8 cellular contexts compared by ENCODE assay signal in the genomic region with DNA sequence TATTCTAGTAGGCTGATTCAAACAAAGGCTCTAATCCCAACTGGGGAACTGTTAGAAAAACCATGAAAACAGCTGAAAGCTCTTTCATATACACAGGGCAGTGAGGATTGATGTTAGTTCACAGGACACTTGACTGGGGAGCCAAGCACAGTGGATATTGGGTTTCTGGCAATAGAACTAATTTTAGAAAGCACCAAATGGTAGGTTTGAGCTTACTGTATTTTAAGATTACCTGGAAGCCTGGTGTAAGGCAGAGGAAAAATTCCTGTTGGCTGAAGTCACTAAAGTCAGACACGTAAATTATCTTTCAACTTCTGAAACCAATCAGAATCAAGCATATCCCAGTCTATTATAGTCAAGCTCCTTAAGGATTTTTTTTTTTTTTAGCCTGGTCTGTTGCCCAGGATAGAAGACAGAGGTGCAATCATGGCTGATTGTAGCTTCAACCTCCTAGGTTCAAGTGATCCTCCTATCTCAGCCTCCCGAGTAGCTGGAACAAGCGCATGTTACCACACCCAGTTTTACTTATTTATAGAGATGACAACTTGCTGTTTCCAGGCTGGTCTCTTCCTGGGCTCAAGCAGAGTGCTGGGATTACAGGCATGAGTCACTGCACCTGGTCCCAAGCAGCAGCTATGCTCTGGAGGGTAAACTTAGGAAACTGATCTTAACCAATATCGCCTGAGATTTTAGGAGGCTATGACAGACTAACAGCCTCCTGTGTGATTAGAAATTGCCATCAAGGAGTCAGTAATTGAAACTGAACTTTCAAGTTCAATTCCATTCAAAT. TPM values are rescaled to one million over a fixed set of nuclear protein-coding genes. Genes with fewer than 3 reads are reported as not detected.
A peak's percentile ranks its signal among the peaks of the same experiment; 100 is the strongest.
DNase-seq lines count a peak whose midpoint lies in the region; ATAC-seq, FAIRE-seq and TF ChIP-seq lines count a peak whose summit lies in the region.

No MANE protein-coding gene starts in this region.

- H3K27ac ChIP-seq in CD4-positive, alpha-beta memory T cell (ENCODE audit: low read depth, low read length) = peak overlapping the region; percentile 87
- H3K27ac ChIP-seq in GM12878 (ENCODE audit: control insufficient read depth, insufficient read depth) (peak overlapping the region; percentile 24), muscle layer of duodenum (ENCODE audit: low read length) (peak overlapping the region; percentile 94)

- peak overlapping the region; percentile 97 to 100 (median 100) for H3K4me3 Mint-ChIP-seq in CD4-positive, alpha-beta memory T cell

- H3K36me3 ChIP-seq in CD4-positive, alpha-beta memory T cell (ENCODE audit: insufficient read depth, low read length) = peaks cover 7% of the 10 kb centered on the region
- H3K36me3 ChIP-seq in GM12878 (ENCODE audit: control insufficient read depth in 2 of 2, insufficient read depth in 2 of 2, low read length in 1 of 2) = peaks cover 0 to 18% of the 10 kb centered on the region in 2 experiments; a peak in 3 of 4 replicates
- peaks cover 3 to 7% of the 10 kb centered on the region in 2 donors for H3K36me3 ChIP-seq in muscle layer of duodenum (ENCODE audit: control insufficient read depth in 1 of 2, insufficient read depth in 2 of 2, low read length in 2 of 2)

- H3K9me3 ChIP-seq in CD4-positive, alpha-beta memory T cell (ENCODE audit: control insufficient read depth in 1 of 2, low read length in 2 of 2) = no peaks in the 10 kb centered on the region
- H3K9me3 ChIP-seq in GM12878 (replicated peaks; ENCODE audit: control insufficient read depth, insufficient read depth, low read length) (no peaks in the 10 kb centered on the region; the same call in 2 of the 3 replicates), muscle layer of duodenum (ENCODE audit: control insufficient read depth in 1 of 2, low read length in 2 of 2) (no peaks in the 10 kb centered on the region)

- TF ChIP-seq RAD21 in GM12878 (IDR thresholded peaks at IDR 0.05; ENCODE audit: insufficient read depth, low read depth, low read length) = no peak

- 46% methylated on average over 4 of the region's 4 CpGs for WGBS in GM12878 (ENCODE audit: insufficient coverage, insufficient replicate concordance, low lambda C conversion rate, missing lambda C conversion rate)

- peaks cover 41 to 53% of the 10 kb centered on the region in 2 donors for H3K36me3 Mint-ChIP-seq in CD4-positive, alpha-beta memory T cell

- CTCF ChIA-PET in CD4-positive, alpha-beta memory T cell (lab: Charles Lee; ENCODE audit: partially characterized antibody) = interaction anchor here (1.0 to 5.2 kb wide), 4 partner anchors 9 to 54 kb away, joined by 3 to 129 read pairs (median 4); a partner anchor contains a TSS
- CTCF ChIA-PET in GM12878 (lab: Yijun Ruan, JAX) = interaction anchor here (0.5 to 5.4 kb wide), 5 partner anchors 8 to 194 kb away, joined by 3 to 44 read pairs (median 8); a partner anchor contains a TSS

- H3K4me2 ChIP-seq in GM12878 (ENCODE audit: control insufficient read depth, insufficient read depth) = peak overlapping the region; percentile 23

- H3K27ac Mint-ChIP-seq in CD4-positive, alpha-beta memory T cell = peak overlapping the region; percentile 16 to 100 (median 76)

- H3K9me3 Mint-ChIP-seq in CD4-positive, alpha-beta memory T cell = peaks cover 0 to 4% (median 0%) of the 10 kb centered on the region in 8 donors

- no peak overlapping the region for H2AFZ ChIP-seq in GM12878 (ENCODE audit: control insufficient read depth, low read depth, low read length)

- H3K4me3 ChIP-seq in CD4-positive, alpha-beta memory T cell (ENCODE audit: low read length in 2 of 2) = peak overlapping the region in 1 of 2 donors; percentile 99
- H3K4me3 ChIP-seq in GM12878 (peak overlapping the region; percentile 89), muscle layer of duodenum (ENCODE audit: low read depth in 1 of 2, low read length in 2 of 2) (peak overlapping the region; percentile 94 to 100)

- peaks cover 66% of the 10 kb centered on the region for H3K79me2 ChIP-seq in GM12878 (ENCODE audit: control insufficient read depth, insufficient read depth, low read length)

- POLR2A ChIA-PET in CD4-positive, alpha-beta memory T cell (lab: Charles Lee; ENCODE audit: partially characterized antibody) = interaction anchor here (0.7 to 10.9 kb wide), 5 partner anchors 23 to 81 kb away, joined by 3 to 1033 read pairs (median 5); a partner anchor contains a TSS
- POLR2A ChIA-PET in GM12878 (lab: Charles Lee) = interaction anchor here (1.0 to 5.8 kb wide), 5 partner anchors 33 to 82 kb away, joined by 3 to 192 read pairs (median 3); a partner anchor contains a TSS

- no TSS peak for BruUV-seq in GM12878 (replicated peaks; lab: Mats Ljungman, UMichigan)

- FAIRE-seq in GM12878 (lab: Jason Lieb, UNC) = no peak

- H3K4me1 Mint-ChIP-seq in CD4-positive, alpha-beta memory T cell = peaks cover 51 to 81% (median 62%) of the 10 kb centered on the region in 4 donors

- no peak for TF ChIP-seq CTCF in GM12878 (IDR thresholded peaks at IDR 0.05 in 2 of 3, conservative IDR thresholded peaks at IDR 0.05 in 1 of 3; ENCODE audit: control insufficient read depth in 2 of 3, extremely low read depth in 1 of 3, insufficient read depth in 1 of 3, low read depth in 3 of 3, low read length in 3 of 3)

- ATAC-seq in GM12878 = no peak

- peak; percentile 41; the same call in 1 of the 2 replicates for TF ChIP-seq POLR2A in GM12878 (IDR thresholded peaks at IDR 0.05; ENCODE audit: low read depth, low read length)

- H4K20me1 ChIP-seq in GM12878 (ENCODE audit: control insufficient read depth, insufficient read depth) = no peaks in the 10 kb centered on the region

- in situ Hi-C loops in KBM-7 (cut with MboI; ENCODE audit: low pct_unique_long_range_greater_than_20kb, low sequenced_read_pairs) (no loop called here), GM12878 (cut with MboI) (loop anchor here (5.0 to 10.0 kb wide), 2 partner anchors 33 to 50 kb away; a partner anchor contains a TSS)

- H3K27me3 ChIP-seq in CD4-positive, alpha-beta memory T cell (ENCODE audit: insufficient read depth, low read length) = no peaks in the 10 kb centered on the region
- no peaks in the 10 kb centered on the region for H3K27me3 ChIP-seq in GM12878 (replicated peaks in 1 of 2; ENCODE audit: control insufficient read depth in 2 of 2, insufficient read depth in 2 of 2, low read length in 1 of 2)
- H3K27me3 ChIP-seq in muscle layer of duodenum (ENCODE audit: low read depth, low read length) = no peaks in the 10 kb centered on the region

- SMC1A ChIA-PET in GM12878 (lab: Charles Lee; ENCODE audit: uncharacterized antibody, unreplicated experiment) = interaction anchor here (0.7 to 8.6 kb wide), 12 partner anchors 22 to 270 kb away, joined by 3 to 103 read pairs (median 4); a partner anchor contains a TSS

- RAD21 ChIA-PET in GM12878 (lab: Charles Lee; ENCODE audit: unreplicated experiment) = interaction anchor here (0.8 to 5.1 kb wide), 4 partner anchors 33 to 320 kb away, joined by 4 to 125 read pairs (median 6); a partner anchor contains a TSS

- peaks cover 66% of the 10 kb centered on the region for H3K4me1 ChIP-seq in CD4-positive, alpha-beta memory T cell (ENCODE audit: insufficient read depth, low read length)
- peaks cover 19% of the 10 kb centered on the region for H3K4me1 ChIP-seq in GM12878 (ENCODE audit: control insufficient read depth, insufficient read depth, low read length)
- H3K4me1 ChIP-seq in muscle layer of duodenum (ENCODE audit: control insufficient read depth in 1 of 2, insufficient read depth in 2 of 2, low read length in 2 of 2) = peaks cover 15 to 20% of the 10 kb centered on the region in 2 donors

- no peak for TF ChIP-seq EP300 in GM12878 (IDR thresholded peaks at IDR 0.05; ENCODE audit: borderline replicate concordance in 1 of 2, control insufficient read depth in 1 of 2, low read depth in 2 of 2, low read length in 2 of 2)

- intact Hi-C loops in CD4-positive, alpha-beta memory T cell (cut with micrococcal nuclease) = loop anchor here (10.0 kb wide), 2 partner anchors 50 to 1480 kb away; a partner anchor contains a TSS
- intact Hi-C loops in GM12878 (cut with micrococcal nuclease; ENCODE audit: unreplicated experiment) = loop anchor here (5.0 to 10.0 kb wide), 3 partner anchors 50 to 1480 kb away; a partner anchor contains a TSS

- no peak for DNase-seq in CD4-positive, alpha-beta memory T cell
- DNase-seq in KBM-7 (peak; percentile 32), GM12878 (ENCODE audit: low read depth, low spot score) (no peak), DMS79 treated with DMSO at 0.1 percent for 48 hours (lab: John Stamatoyannopoulos, UW) (no peak), GM03348 (ENCODE audit: low spot score) (no peak), Ammon's horn (ENCODE audit: low spot score) (no peak), NCI-H524 treated with DMSO at 0.1 percent for 48 hours (lab: John Stamatoyannopoulos, UW) (no peak)

- no peaks in the 10 kb centered on the region for H3K27me3 Mint-ChIP-seq in CD4-positive, alpha-beta memory T cell

- peak overlapping the region; percentile 99 for H3K9ac ChIP-seq in GM12878 (ENCODE audit: control insufficient read depth, insufficient read depth, low read length)

RNA-seq across cellular contexts. Expression of a gene that starts 32.5 kb away (rescaled TPM):
- 10 to 100 TPM; 81.4 to 84.3 TPM for total RNA-seq in CD4-positive, alpha-beta memory T cell
- polyA plus RNA-seq in CD4-positive, alpha-beta memory T cell = 10 to 100 TPM; 52.1 to 94.1 TPM
- total RNA-seq in GM12878 (2013; cell fraction: nucleolus; rRNA removed) = 97.6 and 100 TPM in 2 replicates
- total RNA-seq in GM12878 (2014; rRNA removed) (77.6 and 89.3 TPM in 2 replicates), GM12878 (2014; rRNA removed; fragmentation: Illumina TruSeq; extraction: Trizol) (124 and 129 TPM in 2 replicates), GM12878 (2021) (134 and 145 TPM in 2 replicates)
- polyA plus RNA-seq in GM12878 (2011; ENCODE audit: low read depth) = 42.4 TPM
- polyA plus RNA-seq in GM12878 (2011; rRNA removed) (28.4 and 46.4 TPM in 2 replicates), GM12878 (2014; fragmentation: Illumina TruSeq; extraction: Trizol) (255 and 332 TPM in 2 replicates), GM12878 (2014; fragmentation: Nextera tagmentation; extraction: Ambion mirVana) (100 to 1,000 TPM; 118 to 134 TPM), GM12878 (2014; rRNA removed) (60.6 and 64.8 TPM in 2 replicates), GM12878 (2016; fragmentation: Nextera tagmentation; extraction: Ambion mirVana) (100 to 1,000 TPM; 195 to 198 TPM)
- 11.3 and 14.0 TPM in 2 replicates for polyA plus RNA-seq in GM12878 (2011; cell fraction: cytosol; rRNA removed)
- polyA plus RNA-seq in GM12878 (2011; cell fraction: nucleus; rRNA removed) = 14.7 and 25.1 TPM in 2 replicates
- polyA plus RNA-seq in GM12878 (2012) = 70.6 and 73.1 TPM in 2 replicates
- polyA minus RNA-seq in GM12878 (2011; rRNA and poly(A)+ RNA removed) = 15.4 and 24.1 TPM in 2 replicates
- polyA minus RNA-seq in GM12878 (2011; cell fraction: cytosol; rRNA and poly(A)+ RNA removed) = 18.2 and 23.3 TPM in 2 replicates
- 20.9 and 39.7 TPM in 2 replicates for polyA minus RNA-seq in GM12878 (2011; cell fraction: nucleus; rRNA and poly(A)+ RNA removed)

Comparison
In these comparisons a context has a peak if more than half of its experiments do, and no peak if none do; other contexts are left out.
1. H3K27ac ChIP-seq: peak in every context shown above with its lines; median percentile 94 in muscle layer of duodenum; 87 in CD4-positive, alpha-beta memory T cell; 24 in GM12878.